1 cellular context compared by ENCODE assay signal in genomic region chr12:9674226-9674590, GRCh38.
TF ChIP-seq lines count a peak whose summit lies in the region.

No MANE protein-coding gene starts in this region.

TF ChIP-seq in K562, 482 proteins besides CTCF, POLR2A, EP300 and RAD21 (continued from another document):
- TF ChIP-seq GATAD2B (IDR thresholded peaks at IDR 0.05; ENCODE audit: borderline replicate concordance) (no peak), SMAD2 (IDR thresholded peaks at IDR 0.05; ENCODE audit: low read depth, low read length) (no peak), RFX7 (CRISPR knock-in tag; IDR thresholded peaks at IDR 0.05) (no peak)
- TF ChIP-seq, protein P1, sequence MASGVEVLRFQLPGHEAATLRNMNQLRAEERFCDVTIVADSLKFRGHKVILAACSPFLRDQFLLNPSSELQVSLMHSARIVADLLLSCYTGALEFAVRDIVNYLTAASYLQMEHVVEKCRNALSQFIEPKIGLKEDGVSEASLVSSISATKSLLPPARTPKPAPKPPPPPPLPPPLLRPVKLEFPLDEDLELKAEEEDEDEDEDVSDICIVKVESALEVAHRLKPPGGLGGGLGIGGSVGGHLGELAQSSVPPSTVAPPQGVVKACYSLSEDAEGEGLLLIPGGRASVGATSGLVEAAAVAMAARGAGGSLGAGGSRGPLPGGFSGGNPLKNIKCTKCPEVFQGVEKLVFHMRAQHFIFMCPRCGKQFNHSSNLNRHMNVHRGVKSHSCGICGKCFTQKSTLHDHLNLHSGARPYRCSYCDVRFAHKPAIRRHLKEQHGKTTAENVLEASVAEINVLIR (CRISPR knock-in tag; IDR thresholded peaks at IDR 0.05) = no peak
